8 cellular contexts compared by ENCODE assay signal in the genomic region with DNA sequence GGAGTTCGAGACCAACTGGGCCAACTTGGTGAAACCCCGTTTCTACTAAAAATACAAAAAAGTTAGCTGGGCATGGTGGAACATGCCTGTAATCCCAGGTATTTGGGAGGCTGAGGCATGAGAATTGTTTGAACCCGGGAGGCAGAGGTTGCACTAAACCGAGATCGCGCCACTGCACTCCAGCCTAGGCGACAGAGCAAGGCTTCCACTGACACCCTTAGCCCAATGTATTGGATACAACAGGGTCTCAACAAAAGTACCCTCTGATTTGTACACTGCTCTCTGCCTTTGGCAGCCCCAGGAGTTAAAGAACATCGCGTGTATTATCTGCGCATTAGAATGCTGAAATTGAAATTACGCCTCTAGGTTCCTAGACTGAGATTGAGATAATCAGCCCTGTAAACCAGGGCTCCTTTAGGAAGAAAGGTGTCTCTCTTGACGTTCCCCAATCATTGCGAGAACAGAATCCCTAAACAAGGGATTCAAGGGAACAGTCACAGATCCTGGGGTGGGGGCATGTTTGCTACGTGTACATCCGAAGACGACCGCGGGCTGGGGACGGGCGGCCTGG. TPM values are rescaled to one million over a fixed set of nuclear protein-coding genes. Genes with fewer than 3 reads are reported as not detected.
A peak's percentile ranks its signal among the peaks of the same experiment; 100 is the strongest.
DNase-seq lines count a peak whose midpoint lies in the region; ATAC-seq and TF ChIP-seq lines count a peak whose summit lies in the region.

No MANE protein-coding gene starts in this region.

- peaks cover 19% of the 10 kb centered on the region for H3K4me1 Mint-ChIP-seq in activated naive CD8-positive, alpha-beta T cell treated with anti-CD3 and anti-CD28 coated beads for 36 hours

- no peak for TF ChIP-seq EP300 in suprapubic skin (IDR thresholded peaks at IDR 0.05)

- ATAC-seq in DND-41 (ENCODE audit: insufficient read depth, low read depth) (no peak), HG02884 (IDR thresholded peaks at IDR 0.05; ENCODE audit: unreplicated experiment) (peak; percentile 0), HG03457 (IDR thresholded peaks at IDR 0.05; ENCODE audit: unreplicated experiment) (no peak)

- H4K20me1 ChIP-seq in DND-41 (ENCODE audit: insufficient read depth, low read length) = peaks cover 29% of the 10 kb centered on the region; the same call in 1 of the 2 replicates

- peak overlapping the region; percentile 87 for H3K27ac ChIP-seq in DND-41 (ENCODE audit: low read length)
- peak overlapping the region; percentile 95 for H3K27ac ChIP-seq in suprapubic skin

- H3K4me3 ChIP-seq in DND-41 (ENCODE audit: low read depth in 1 of 2, low read length in 2 of 2) = peak overlapping the region; percentile 62 to 87
- peak overlapping the region; percentile 71 for H3K4me3 ChIP-seq in kidney epithelial cell (ENCODE audit: low read depth, low read length)
- peak overlapping the region; percentile 94 for H3K4me3 ChIP-seq in suprapubic skin

- H2AFZ ChIP-seq in DND-41 (ENCODE audit: low read depth, low read length) = peak overlapping the region; percentile 95

- peak overlapping the region; percentile 90 for H3K9ac ChIP-seq in DND-41 (ENCODE audit: low read depth, low read length)

- 10% methylated on average over 20 of the region's 20 CpGs for WGBS in suprapubic skin

- H3K27me3 Mint-ChIP-seq in activated naive CD8-positive, alpha-beta T cell treated with anti-CD3 and anti-CD28 coated beads for 36 hours = peaks cover 4% of the 10 kb centered on the region

- H3K36me3 Mint-ChIP-seq in activated naive CD8-positive, alpha-beta T cell treated with anti-CD3 and anti-CD28 coated beads for 36 hours = peaks cover 11% of the 10 kb centered on the region

- TF ChIP-seq CTCF in DND-41 (IDR thresholded peaks at IDR 0.05; ENCODE audit: borderline replicate concordance, extremely low read depth, low read length, poor library complexity, severe bottlenecking) = no peak
- no peak for TF ChIP-seq CTCF in kidney epithelial cell (IDR thresholded peaks at IDR 0.05; ENCODE audit: insufficient read depth, low read length, poor library complexity, severe bottlenecking)
- TF ChIP-seq CTCF in suprapubic skin (IDR thresholded peaks at IDR 0.05) = no peak

- H3K27me3 ChIP-seq in DND-41 (ENCODE audit: insufficient read depth, low read length, poor library complexity) (peaks cover 4% of the 10 kb centered on the region), kidney epithelial cell (ENCODE audit: control insufficient read depth, insufficient read depth, low read length) (no peaks in the 10 kb centered on the region), suprapubic skin (no peaks in the 10 kb centered on the region)

- peak overlapping the region; percentile 95 for H3K4me2 ChIP-seq in DND-41 (ENCODE audit: insufficient read depth, low read length)

- H3K9me3 Mint-ChIP-seq in activated naive CD8-positive, alpha-beta T cell treated with anti-CD3 and anti-CD28 coated beads for 36 hours = no peaks in the 10 kb centered on the region

- no peak for TF ChIP-seq POLR2A in suprapubic skin (IDR thresholded peaks at IDR 0.05)

- H3K9me3 ChIP-seq in DND-41 (ENCODE audit: insufficient read depth, low read length, severe bottlenecking) (no peaks in the 10 kb centered on the region), suprapubic skin (no peaks in the 10 kb centered on the region)

- H3K4me1 ChIP-seq in DND-41 (ENCODE audit: insufficient read depth, low read length) = peaks cover 37% of the 10 kb centered on the region
- H3K4me1 ChIP-seq in suprapubic skin = peaks cover 27% of the 10 kb centered on the region

- peak overlapping the region; percentile 99 for H3K27ac Mint-ChIP-seq in activated naive CD8-positive, alpha-beta T cell treated with anti-CD3 and anti-CD28 coated beads for 36 hours

- peaks cover 47% of the 10 kb centered on the region for H3K79me2 ChIP-seq in DND-41 (ENCODE audit: insufficient read depth, low read length)

- DNase-seq in DND-41 (no peak), kidney epithelial cell (ENCODE audit: low read depth) (no peak), suprapubic skin (ENCODE audit: low spot score in 2 of 2) (no peak), NCI-H524 treated with DMSO at 0.1 percent for 48 hours (lab: John Stamatoyannopoulos, UW) (no peak), RKO (ENCODE audit: low spot score) (no peak)
- DNase-seq in activated naive CD8-positive, alpha-beta T cell treated with anti-CD3 and anti-CD28 coated beads for 36 hours = no peak

- H3K36me3 ChIP-seq in DND-41 (ENCODE audit: insufficient read depth, low read length) = peaks cover 6% of the 10 kb centered on the region; the same call in 1 of the 2 replicates
- no peaks in the 10 kb centered on the region for H3K36me3 ChIP-seq in kidney epithelial cell (ENCODE audit: control insufficient read depth, insufficient read depth, low read length)
- H3K36me3 ChIP-seq in suprapubic skin = no peaks in the 10 kb centered on the region

- peak overlapping the region; percentile 94 for H3K4me3 Mint-ChIP-seq in activated naive CD8-positive, alpha-beta T cell treated with anti-CD3 and anti-CD28 coated beads for 36 hours

RNA-seq across cellular contexts. Expression of gene IPO5, which starts 21.9 kb away (rescaled TPM):
- 100 to 1,000 TPM; 270 to 277 TPM for total RNA-seq in activated naive CD8-positive, alpha-beta T cell treated with anti-CD3 and anti-CD28 coated beads for 36 hours
- total RNA-seq in kidney epithelial cell = 124 and 144 TPM in 2 replicates
- total RNA-seq in suprapubic skin = 10 to 100 TPM; 78.8 to 93.8 (median 82.4) TPM
